Comparison of ENCODE assay signal across 11 cellular contexts in genomic region chr4:171639540-171639939, GRCh38.
DNase-seq lines count a peak whose midpoint lies in the region; ATAC-seq, FAIRE-seq and TF ChIP-seq lines count a peak whose summit lies in the region.
"Had no signal": no experiment of that assay in that cellular context is flagged by ENCODE, and none has a peak within 500 bp of the region (broad histone marks: within the 10 kb centered on the region; RNA-seq: fewer than 3 reads in every experiment).

No MANE protein-coding gene starts in this region.

- H3K9me3 ChIP-seq in pancreas: no peaks in the 10 kb centered on the region
- H3K9me3 ChIP-seq: prostate gland had no signal

- H3K4me1 ChIP-seq in pancreas: no peaks in the 10 kb centered on the region
- H3K4me1 ChIP-seq: prostate gland had no signal

- TF ChIP-seq CTCF in pancreas (IDR thresholded peaks at IDR 0.05): no peak

- FAIRE-seq in pancreas (lab: Jason Lieb, UNC): no peak

- no peak overlapping the region for H3K4me3 ChIP-seq in pancreas
- H3K4me3 ChIP-seq: prostate gland had no signal

- WGBS in pancreas, 2 donors: 40 to 45% methylated on average over 5 of the region's 5 CpGs

- intact Hi-C loops in pancreas (cut with DNase I): no loop called here

- ATAC-seq in GM18519 (IDR thresholded peaks at IDR 0.05; ENCODE audit: low FRiP score, unreplicated experiment): peak; percentile 94
- peak; percentile 93 for ATAC-seq in GM21447 (IDR thresholded peaks at IDR 0.05; ENCODE audit: unreplicated experiment)
- ATAC-seq in HG03108 (IDR thresholded peaks at IDR 0.05; ENCODE audit: unreplicated experiment): peak; percentile 91
- no peak for ATAC-seq in pancreas

- peak; percentile 1 for DNase-seq in astrocyte of the hippocampus (ENCODE audit: low read depth, low spot score)
- DNase-seq in pancreas: no peak
- DNase-seq in epidermal melanocyte (ENCODE audit: insufficient read length, low spot score): no peak
- DNase-seq in DMS 273 treated with DMSO at 0.1 percent for 48 hours (lab: John Stamatoyannopoulos, UW): no peak
- DNase-seq in NCI-H446 treated with DMSO at 0.1 percent for 48 hours (lab: John Stamatoyannopoulos, UW): no peak
- DNase-seq: activated T-cell treated with anti-CD3 and anti-CD28 coated beads, Interleukin-2, amount 50 U/mL, for 48 hours; NCI-H2227 treated with DMSO at 0.1 percent for 48 hours had no signal

- no peak overlapping the region for H3K27ac ChIP-seq in pancreas
- H3K27ac ChIP-seq: prostate gland had no signal

- no peaks in the 10 kb centered on the region for H3K27me3 ChIP-seq in pancreas

- no peaks in the 10 kb centered on the region for H3K36me3 ChIP-seq in pancreas
- H3K36me3 ChIP-seq: prostate gland had no signal

Comparison
In these comparisons a context has a peak if more than half of its experiments do, and no peak if none do; other contexts are left out.
1. ATAC-seq: peak in GM18519 (single experiment), GM21447 (single experiment) and HG03108 (single experiment); none in pancreas (0 of 4).